ENCODE assay signal across 8 cellular contexts in the genomic region with DNA sequence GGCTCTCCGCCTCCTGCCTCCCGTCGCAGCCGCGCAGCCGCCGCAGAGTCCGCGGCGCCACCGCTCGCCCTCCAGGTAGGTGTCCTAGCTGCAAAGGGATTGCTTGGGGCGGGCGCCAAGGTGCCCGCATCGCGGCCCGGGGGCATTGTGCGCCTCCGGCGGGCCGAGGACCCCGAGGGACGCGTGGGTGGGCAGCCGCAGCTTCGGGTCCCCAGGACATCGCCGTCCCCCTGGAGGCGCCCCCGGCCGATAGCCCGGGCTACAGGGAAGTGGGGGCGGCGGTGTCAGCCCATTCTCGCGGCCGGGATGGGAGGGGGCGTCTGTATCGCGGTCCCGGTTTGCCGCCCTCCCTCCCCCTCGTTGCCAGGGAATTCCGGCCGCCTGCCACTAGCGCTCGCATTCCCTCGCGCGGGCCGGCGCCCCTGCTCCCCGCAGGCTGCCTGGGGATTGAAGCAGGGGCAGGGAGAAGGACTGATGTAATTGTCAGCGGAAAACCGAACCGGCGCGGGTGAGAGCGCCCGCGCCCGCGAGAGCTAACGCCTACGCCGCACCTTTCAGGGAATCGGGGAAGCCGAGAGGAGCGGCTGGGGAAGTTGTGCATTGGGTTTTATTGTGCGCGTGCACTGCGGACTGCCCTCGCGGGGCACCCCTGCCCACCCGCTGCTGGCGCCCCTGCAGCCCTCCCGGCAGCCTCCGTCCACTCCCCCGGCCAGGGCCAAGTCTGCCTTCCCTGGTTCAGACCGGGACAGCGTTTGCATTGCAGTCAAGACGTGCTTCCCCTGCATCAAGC. TPM values are rescaled to one million over a fixed set of nuclear protein-coding genes. Genes with fewer than 3 reads are reported as not detected.
DNase-seq lines count a peak whose midpoint lies in the region; ATAC-seq and TF ChIP-seq lines count a peak whose summit lies in the region.

No MANE protein-coding gene starts in this region.

- peak; percentile 46 for DNase-seq in NCI-H1694 (lab: John Stamatoyannopoulos, UW)
- DNase-seq in NCI-H1694 treated with DMSO at 0.1 percent for 48 hours (lab: John Stamatoyannopoulos, UW): no peak
- peak; percentile 86 for DNase-seq in NCI-H2227 (lab: John Stamatoyannopoulos, UW; ENCODE audit: unreplicated experiment)
- peak; percentile 43 for DNase-seq in activated naive CD4-positive, alpha-beta T cell treated with anti-CD3 and anti-CD28 coated beads for 36 hours

- TF ChIP-seq CTCF in gastroesophageal sphincter (IDR thresholded peaks at IDR 0.05) (peak in 2 of 4 experiments; percentile 3), neural cell (IDR thresholded peaks at IDR 0.05; ENCODE audit: poor library complexity, severe bottlenecking) (peak; percentile 25)

- H2AFZ ChIP-seq in neural cell (ENCODE audit: low read depth, low read length): peak overlapping the region; percentile 65

- no peak for TF ChIP-seq POLR2A in gastroesophageal sphincter (IDR thresholded peaks at IDR 0.05)

- H3K36me3 Mint-ChIP-seq in activated naive CD4-positive, alpha-beta T cell treated with anti-CD3 and anti-CD28 coated beads for 36 hours (ENCODE audit: low read depth): no peaks in the 10 kb centered on the region

- H3K36me3 ChIP-seq in gastroesophageal sphincter (no peaks in the 10 kb centered on the region), neural cell (ENCODE audit: insufficient read depth, low read length) (no peaks in the 10 kb centered on the region)

- no peaks in the 10 kb centered on the region for H3K9me2 ChIP-seq in neural cell (ENCODE audit: insufficient read depth, low read length)

- no peaks in the 10 kb centered on the region for H4K20me1 ChIP-seq in neural cell (ENCODE audit: insufficient read depth)

- H3K4me2 ChIP-seq in neural cell (ENCODE audit: low read length): peak overlapping the region; percentile 96

- H3K27me3 ChIP-seq in gastroesophageal sphincter (no peaks in the 10 kb centered on the region), neural cell (ENCODE audit: insufficient read depth, low read depth, low read length) (peaks cover 26% of the 10 kb centered on the region)

- peak overlapping the region; percentile 69 for H3K4me3 Mint-ChIP-seq in activated naive CD4-positive, alpha-beta T cell treated with anti-CD3 and anti-CD28 coated beads for 36 hours

- ATAC-seq in HG02642 (IDR thresholded peaks at IDR 0.05; ENCODE audit: poor library complexity, unreplicated experiment): peak; percentile 26
- ATAC-seq in gastroesophageal sphincter: peak; percentile 8
- no peak for ATAC-seq in GM18870 (IDR thresholded peaks at IDR 0.05; ENCODE audit: unreplicated experiment)

- no peaks in the 10 kb centered on the region for H3K9me3 Mint-ChIP-seq in activated naive CD4-positive, alpha-beta T cell treated with anti-CD3 and anti-CD28 coated beads for 36 hours

- peak overlapping the region; percentile 83 for H3K9ac ChIP-seq in neural cell (ENCODE audit: low read length)

- H3K9me3 ChIP-seq in gastroesophageal sphincter (no peaks in the 10 kb centered on the region), neural cell (ENCODE audit: low read length) (no peaks in the 10 kb centered on the region)

- intact Hi-C loops in activated naive CD4-positive, alpha-beta T cell treated with anti-CD3 and anti-CD28 coated beads for 36 hours (cut with micrococcal nuclease): loop anchor here (1.0 to 10.0 kb wide), 5 partner anchors 82 to 287 kb away; partner anchors contain the start of genes PJVK, PRKRA and RBM45

- CTCF ChIA-PET in activated naive CD4-positive, alpha-beta T cell treated with anti-CD3 and anti-CD28 coated beads for 36 hours (lab: Charles Lee): interaction anchor here (0.6 to 2.1 kb wide), 4 partner anchors 10 to 1668 kb away, joined by 3 to 7 read pairs (median 3); partner anchors contain the start of gene RBM45

- no peaks in the 10 kb centered on the region for H3F3A ChIP-seq in neural cell (ENCODE audit: insufficient read depth, low read length, poor library complexity, severe bottlenecking)

- TF ChIP-seq EP300 in gastroesophageal sphincter (IDR thresholded peaks at IDR 0.05) (no peak), neural cell (conservative IDR thresholded peaks at IDR 0.05; ENCODE audit: poor library complexity, severe bottlenecking) (no peak)

- H3K27ac Mint-ChIP-seq in activated naive CD4-positive, alpha-beta T cell treated with anti-CD3 and anti-CD28 coated beads for 36 hours: no peak overlapping the region

- peaks cover 57% of the 10 kb centered on the region for H3K27me3 Mint-ChIP-seq in activated naive CD4-positive, alpha-beta T cell treated with anti-CD3 and anti-CD28 coated beads for 36 hours (ENCODE audit: low read depth)

- TF ChIP-seq RAD21 in neural cell (conservative IDR thresholded peaks at IDR 0.05): peak; percentile 39

- peaks cover 0 to 16% (median 2%) of the 10 kb centered on the region in 3 donors for H3K4me1 ChIP-seq in gastroesophageal sphincter

- peak overlapping the region; percentile 91 to 96 (median 93) for H3K27ac ChIP-seq in gastroesophageal sphincter
- peak overlapping the region; percentile 57 for H3K27ac ChIP-seq in neural cell (ENCODE audit: low read length)

- H3K4me3 ChIP-seq in gastroesophageal sphincter (peak overlapping the region; percentile 71 to 93), neural cell (ENCODE audit: low read length) (peak overlapping the region; percentile 98)

- no peaks in the 10 kb centered on the region for H3K79me2 ChIP-seq in neural cell (replicated peaks; ENCODE audit: insufficient read depth, low read length)

- 0% methylated on average over 6 of the region's 83 CpGs; no CpG with 5 or more reads in 1 of the 2 donors for WGBS in gastroesophageal sphincter (ENCODE audit: low coverage in 1 of 2), 2 donors

- H3K4me1 Mint-ChIP-seq in activated naive CD4-positive, alpha-beta T cell treated with anti-CD3 and anti-CD28 coated beads for 36 hours (ENCODE audit: low read depth): peaks cover 3% of the 10 kb centered on the region

TF ChIP-seq in neural cell, 6 proteins besides CTCF, POLR2A, EP300 and RAD21:
- TF ChIP-seq REST (IDR thresholded peaks at IDR 0.05; ENCODE audit: borderline replicate concordance): peak; percentile 19
- peak; percentile 38 for TF ChIP-seq SMC3 (conservative IDR thresholded peaks at IDR 0.05; ENCODE audit: poor library complexity)
- TF ChIP-seq TAF1 (IDR thresholded peaks at IDR 0.05; ENCODE audit: low read depth): peak; percentile 22
- peak; percentile 53 for TF ChIP-seq MXI1 (conservative IDR thresholded peaks at IDR 0.05; ENCODE audit: poor library complexity, severe bottlenecking)
- no peak for TF ChIP-seq EZH2 (IDR thresholded peaks at IDR 0.05; ENCODE audit: borderline replicate concordance, insufficient read depth, low read length, poor library complexity, severe bottlenecking)
- peak; percentile 28 for TF ChIP-seq POLR2AphosphoS5 (IDR thresholded peaks at IDR 0.05)

RNA-seq across cellular contexts. Expression of gene OSBPL6, which starts 0.5 kb away (rescaled TPM):
- total RNA-seq in activated naive CD4-positive, alpha-beta T cell treated with anti-CD3 and anti-CD28 coated beads for 36 hours: 1 to 10 TPM; 1.9 to 2.3 TPM
- 1 to 10 TPM; 1.5 to 4.0 (median 3.1) TPM for total RNA-seq in gastroesophageal sphincter
- 11.8 and 12.8 TPM in 2 replicates for polyA plus RNA-seq in neural cell
- polyA minus RNA-seq in neural cell: 14.1 and 18.4 TPM in 2 replicates
